20 cellular contexts compared by ENCODE assay signal in genomic region chr3:55417211-55417610, GRCh38.
"Had no signal": no experiment of that assay in that cellular context is flagged by ENCODE, and none has a peak within 500 bp of the region (broad histone marks: within the 10 kb centered on the region; RNA-seq: fewer than 3 reads in every experiment).

No MANE protein-coding gene starts in this region.

- H3K9me3 ChIP-seq: colonic mucosa, lower lobe of right lung, ovary, testis, tibial artery had no signal

- H3K36me3 ChIP-seq: colonic mucosa, esophagus muscularis mucosa, lower lobe of right lung, ovary, sigmoid colon, spleen, tibial artery had no signal

- H3K27me3 ChIP-seq: colonic mucosa, esophagus muscularis mucosa, ovary, sigmoid colon, spleen, testis, tibial artery had no signal

- DNase-seq: colonic mucosa; effector memory CD4-positive, alpha-beta T cell; glutamatergic neuron; left ventricle myocardium superior; lower lobe of right lung; ovary; posterior cingulate gyrus; psoas muscle; right cardiac atrium; sigmoid colon; spleen; stimulated activated CD4-positive, alpha-beta T cell treated with anti-CD3 and anti-CD28 coated beads, Interleukin-4, amount 100 ng/mL, for 4 hours; stimulated activated naive CD8-positive, alpha-beta T cell treated with anti-CD3 and anti-CD28 coated beads, Interleukin-15, Interleukin-2, amounts not matched to agents 100 U/mL and 50 U/mL, for 24 hours; substantia nigra; testis; tibial artery had no signal

- H3K4me1 ChIP-seq: colonic mucosa, esophagus muscularis mucosa, lower lobe of right lung, psoas muscle, sigmoid colon, spleen, testis, tibial artery had no signal

- H3K27ac ChIP-seq: colonic mucosa, esophagus muscularis mucosa, lower lobe of right lung, ovary, psoas muscle, sigmoid colon, skin epidermis, spleen, testis, tibial artery had no signal

- ATAC-seq: left ventricle myocardium superior; lower lobe of right lung; natural killer cell treated with Interleukin-12 subunit alpha and Interleukin-12 subunit beta and Interleukin-15 and Interleukin-18, amount 100 ng/mL, for 72 hours; psoas muscle; right cardiac atrium; stimulated activated memory B cell treated with anti-CD40 and anti-IgM and Interleukin-4, amounts not matched to agents 10 μg/mL and 1 μg/mL and 100 μg/mL, for 72 hours; stimulated activated naive CD8-positive, alpha-beta T cell treated with anti-CD3 and anti-CD28 coated beads, Interleukin-15, Interleukin-2, amounts not matched to agents 100 U/mL and 50 U/mL, for 24 hours had no signal

- H3K4me3 ChIP-seq: colonic mucosa, esophagus muscularis mucosa, lower lobe of right lung, ovary, psoas muscle, sigmoid colon, skin epidermis, spleen, testis, tibial artery had no signal
